ENCODE assay signal across 5 cellular contexts in genomic region chr3:125899181-125899580, GRCh38.
A peak's percentile ranks its signal among the peaks of the same experiment; 100 is the strongest.
DNase-seq lines count a peak whose midpoint lies in the region; TF ChIP-seq lines count a peak whose summit lies in the region.
"Not testable (repeated sequence)": the region's sequence is repeated elsewhere in the genome, so short reads cannot be mapped to it uniquely, and the experiment has no call there.

No MANE protein-coding gene starts in this region.

- TF ChIP-seq CTCF in endodermal cell (conservative IDR thresholded peaks at IDR 0.05); nephron progenitor cell (IDR thresholded peaks at IDR 0.05): not testable (repeated sequence)

- 66% methylated on average over 6 of the region's 6 CpGs; no CpG with 5 or more reads in 1 of the 2 experiments for WGBS in endodermal cell (ENCODE audit: insufficient coverage in 1 of 2, insufficient read length in 1 of 2), 2 experiments
- WGBS in mesendoderm (ENCODE audit: extremely low coverage, insufficient coverage, low lambda C conversion rate): no CpG with 5 or more reads among the region's 6 CpGs
- no CpG with 5 or more reads among the region's 6 CpGs for whole genome bisulfite sequencing in trophoblast cell (ENCODE audit: extremely low coverage, insufficient coverage, insufficient read length)

- not testable (repeated sequence) for H4K5ac ChIP-seq in mesendoderm (ENCODE audit: low read length)

- H3K4me1 Mint-ChIP-seq in endodermal cell: peaks cover 11% of the 10 kb centered on the region
- H3K4me1 Mint-ChIP-seq in nephron progenitor cell: not testable (repeated sequence)

- H2BK5ac ChIP-seq in mesendoderm (ENCODE audit: low read length); trophoblast cell (ENCODE audit: low read depth, low read length, poor library complexity): not testable (repeated sequence)

- not testable (repeated sequence) for H4K12ac ChIP-seq in trophoblast cell (ENCODE audit: low read depth, low read length)

- not testable (repeated sequence) for H2BK15ac ChIP-seq in mesendoderm (replicated peaks; ENCODE audit: low read depth)

- not testable (repeated sequence) for H3K27me3 ChIP-seq in endodermal cell (ENCODE audit: control insufficient read depth, insufficient read depth, low read length, poor library complexity, severe bottlenecking); mesendoderm (ENCODE audit: insufficient read depth, low read length, poor library complexity); trophoblast cell (ENCODE audit: insufficient read depth, low read length)

- H3K4me3 Mint-ChIP-seq in endodermal cell, nephron progenitor cell: not testable (repeated sequence)

- not testable (repeated sequence) for H3K9me3 ChIP-seq in endodermal cell (ENCODE audit: control insufficient read depth, low read length); trophoblast cell (ENCODE audit: insufficient read depth, low read depth, low read length)

- H3K79me2 ChIP-seq in mesendoderm (ENCODE audit: control insufficient read depth, insufficient read depth, low read length); trophoblast cell (ENCODE audit: control insufficient read depth, insufficient read depth, low read length, poor library complexity): not testable (repeated sequence)

- not testable (repeated sequence) for H3K4me1 ChIP-seq in endodermal cell (ENCODE audit: control insufficient read depth, insufficient read depth, low read length); mesendoderm (ENCODE audit: control insufficient read depth, low read depth, low read length); trophoblast cell (ENCODE audit: control insufficient read depth in 1 of 2, insufficient read depth in 2 of 2, low read length in 2 of 2)

- H3K27ac Mint-ChIP-seq in endodermal cell (peak overlapping the region; percentile 83), nephron progenitor cell (peak overlapping the region; percentile 59)

- not testable (repeated sequence) for H3K9ac ChIP-seq in endodermal cell (ENCODE audit: extremely low read depth, low read length, poor library complexity, severe bottlenecking); mesendoderm (ENCODE audit: low read length); trophoblast cell (ENCODE audit: low read length)

- H3K36me3 ChIP-seq in endodermal cell (ENCODE audit: control insufficient read depth, insufficient read depth, low read length): peaks cover 26% of the 10 kb centered on the region
- H3K36me3 ChIP-seq in mesendoderm (ENCODE audit: control insufficient read depth, insufficient read depth, low read length); trophoblast cell (ENCODE audit: control insufficient read depth in 1 of 2, insufficient read depth in 2 of 2, low read length in 2 of 2): not testable (repeated sequence)

- not testable (repeated sequence) for H3K4ac ChIP-seq in mesendoderm (ENCODE audit: low read depth, low read length); trophoblast cell (ENCODE audit: low read depth, low read length)

- H4K91ac ChIP-seq in trophoblast cell (ENCODE audit: low read depth, low read length): not testable (repeated sequence)

- H2BK120ac ChIP-seq in mesendoderm (ENCODE audit: low read depth, low read length); trophoblast cell (ENCODE audit: insufficient read depth, low read length, poor library complexity): not testable (repeated sequence)

- not testable (repeated sequence) for H3K18ac ChIP-seq in mesendoderm (ENCODE audit: low read length); trophoblast cell (ENCODE audit: low read length)

- H2AK5ac ChIP-seq in mesendoderm (ENCODE audit: low read length); trophoblast cell (ENCODE audit: low read length): not testable (repeated sequence)

- H3K56ac ChIP-seq in mesendoderm (ENCODE audit: low read length): peak overlapping the region; percentile 3

- H3K23ac ChIP-seq in mesendoderm (ENCODE audit: low read length); trophoblast cell (ENCODE audit: low read length): not testable (repeated sequence)

- H3K4me3 ChIP-seq in endodermal cell (ENCODE audit: low read length); mesendoderm (ENCODE audit: low read length); trophoblast cell (ENCODE audit: low read depth, low read length): not testable (repeated sequence)

- H3K36me3 Mint-ChIP-seq in endodermal cell (ENCODE audit: low read depth): peaks cover 46% of the 10 kb centered on the region
- H3K36me3 Mint-ChIP-seq in nephron progenitor cell (ENCODE audit: low read depth): peaks cover 21% of the 10 kb centered on the region

- not testable (repeated sequence) for H4K8ac ChIP-seq in mesendoderm (ENCODE audit: low read depth, low read length); trophoblast cell (ENCODE audit: low read depth, low read length)

- DNase-seq in ELF-1 (ENCODE audit: low read depth, low spot score): peak; percentile 25
- not testable (repeated sequence) for DNase-seq in endodermal cell, nephron progenitor cell
- peak; percentile 84 for DNase-seq in mesendoderm
- DNase-seq in trophoblast cell: peak; percentile 45 to 79

- H2AFZ ChIP-seq in trophoblast cell (ENCODE audit: insufficient read depth, low read length, poor library complexity): not testable (repeated sequence)

- H2BK12ac ChIP-seq in trophoblast cell (ENCODE audit: low read length): not testable (repeated sequence)

- H3K27ac ChIP-seq in endodermal cell (ENCODE audit: low read depth, low read length); trophoblast cell (ENCODE audit: low read depth, low read length): not testable (repeated sequence)
- peak overlapping the region; percentile 7 for H3K27ac ChIP-seq in mesendoderm (ENCODE audit: low read depth, low read length)

- H3K9me3 Mint-ChIP-seq in endodermal cell: peaks cover 13% of the 10 kb centered on the region
- H3K9me3 Mint-ChIP-seq in nephron progenitor cell: not testable (repeated sequence)

- not testable (repeated sequence) for H3K27me3 Mint-ChIP-seq in endodermal cell (ENCODE audit: insufficient read depth); nephron progenitor cell (ENCODE audit: low read depth, poor library complexity)

- not testable (repeated sequence) for H3K14ac ChIP-seq in trophoblast cell (ENCODE audit: low read length)

- H3K4me2 ChIP-seq in mesendoderm (ENCODE audit: low read length); trophoblast cell (ENCODE audit: low read length): not testable (repeated sequence)

- not testable (repeated sequence) for H3K79me1 ChIP-seq in mesendoderm (ENCODE audit: low read length); trophoblast cell (ENCODE audit: low read length)
